Comparison of ENCODE assay signal across 1 cellular context in genomic region chr17:1573932-1574696, GRCh38.
TF ChIP-seq lines count a peak whose summit lies in the region.

No MANE protein-coding gene starts in this region.

TF ChIP-seq in HepG2, 621 proteins besides CTCF, POLR2A, EP300 and RAD21 (continued from another document and continues in another):
- TF ChIP-seq TCF12 (IDR thresholded peaks at IDR 0.05) (no peak), TCF12 (CRISPR knock-in tag; IDR thresholded peaks at IDR 0.05) (no peak), ZNF136 (CRISPR knock-in tag; IDR thresholded peaks at IDR 0.05; ENCODE audit: low read depth) (no peak), ISX (CRISPR knock-in tag; conservative IDR thresholded peaks at IDR 0.05) (no peak), ZNF260 (CRISPR knock-in tag; IDR thresholded peaks at IDR 0.05; ENCODE audit: borderline replicate concordance, low read depth) (no peak), ATF7-NPFF (CRISPR knock-in tag; IDR thresholded peaks at IDR 0.05; ENCODE audit: low read depth) (0 out of 2 replicates have a peak, but pooled peaks have one; percentile 62), FLYWCH1 (CRISPR knock-in tag; IDR thresholded peaks at IDR 0.05) (no peak), CBX5 (CRISPR knock-in tag; IDR thresholded peaks at IDR 0.05; ENCODE audit: borderline replicate concordance) (no peak), YEATS4 (CRISPR knock-in tag; IDR thresholded peaks at IDR 0.05; ENCODE audit: borderline replicate concordance) (peak; percentile 20; the same call in 1 of the 2 replicates), SIX1 (CRISPR knock-in tag; IDR thresholded peaks at IDR 0.05; ENCODE audit: borderline replicate concordance) (no peak), HBP1 (CRISPR knock-in tag; IDR thresholded peaks at IDR 0.05; ENCODE audit: low read depth) (no peak), TCF7 (IDR thresholded peaks at IDR 0.05; ENCODE audit: low read depth) (no peak), ZBTB20 (CRISPR knock-in tag; IDR thresholded peaks at IDR 0.05; ENCODE audit: borderline replicate concordance, low read depth) (no peak), ZNF605 (CRISPR knock-in tag; IDR thresholded peaks at IDR 0.05) (no peak), PCBP2 (optimal IDR thresholded peaks at IDR 0.05; ENCODE audit: low read depth, low read length, poor library complexity, severe bottlenecking) (no peak), IRF1 (CRISPR knock-in tag; IDR thresholded peaks at IDR 0.05; ENCODE audit: low read depth) (no peak), ZBTB7B (CRISPR knock-in tag; IDR thresholded peaks at IDR 0.05) (peak; percentile 95), U2AF1 (optimal IDR thresholded peaks at IDR 0.05; ENCODE audit: low read depth, low read length) (no peak), ZNF615 (CRISPR knock-in tag; IDR thresholded peaks at IDR 0.05; ENCODE audit: borderline replicate concordance) (no peak), ZNF251 (CRISPR knock-in tag; IDR thresholded peaks at IDR 0.05) (no peak), ZNF12 (CRISPR knock-in tag; IDR thresholded peaks at IDR 0.05) (no peak), MIXL1 (CRISPR knock-in tag; IDR thresholded peaks at IDR 0.05) (no peak), MAFF (IDR thresholded peaks at IDR 0.05; ENCODE audit: low read depth, low read length) (no peak), NCOR1 (IDR thresholded peaks at IDR 0.05; ENCODE audit: borderline replicate concordance, low read length) (no peak), ZBTB3 (CRISPR knock-in tag; IDR thresholded peaks at IDR 0.05; ENCODE audit: borderline replicate concordance, low read depth) (no peak), ELF1 (CRISPR knock-in tag; IDR thresholded peaks at IDR 0.05) (no peak), PBX2 (CRISPR knock-in tag; IDR thresholded peaks at IDR 0.05) (no peak), ZNF678 (CRISPR knock-in tag; IDR thresholded peaks at IDR 0.05) (no peak), ZSCAN30 (CRISPR knock-in tag; IDR thresholded peaks at IDR 0.05) (no peak), ZSCAN29 (CRISPR knock-in tag; conservative IDR thresholded peaks at IDR 0.05) (no peak), ZFP36L2 (CRISPR knock-in tag; IDR thresholded peaks at IDR 0.05) (no peak), TERF1 (CRISPR knock-in tag; IDR thresholded peaks at IDR 0.05) (no peak), KDM1A (CRISPR knock-in tag; IDR thresholded peaks at IDR 0.05) (no peak), ZNF232 (CRISPR knock-in tag; IDR thresholded peaks at IDR 0.05; ENCODE audit: borderline replicate concordance) (no peak), ARID3A (IDR thresholded peaks at IDR 0.05; ENCODE audit: low read depth, low read length) (no peak), PRPF4 (IDR thresholded peaks at IDR 0.05; ENCODE audit: low read depth, low read length, poor library complexity, severe bottlenecking) (no peak), KAT8 (CRISPR knock-in tag; IDR thresholded peaks at IDR 0.05) (no peak), ZIK1 (CRISPR knock-in tag; IDR thresholded peaks at IDR 0.05; ENCODE audit: borderline replicate concordance, low read depth) (no peak), CEBPG (CRISPR knock-in tag; IDR thresholded peaks at IDR 0.05) (no peak), HNRNPL (IDR thresholded peaks at IDR 0.05; ENCODE audit: low read depth, low read length) (0 out of 2 replicates have a peak, but pooled peaks have one; percentile 62), MIER2 (CRISPR knock-in tag; IDR thresholded peaks at IDR 0.05) (no peak), ZNF530 (CRISPR knock-in tag; IDR thresholded peaks at IDR 0.05; ENCODE audit: low read depth) (no peak)
- TF ChIP-seq, protein P1, sequence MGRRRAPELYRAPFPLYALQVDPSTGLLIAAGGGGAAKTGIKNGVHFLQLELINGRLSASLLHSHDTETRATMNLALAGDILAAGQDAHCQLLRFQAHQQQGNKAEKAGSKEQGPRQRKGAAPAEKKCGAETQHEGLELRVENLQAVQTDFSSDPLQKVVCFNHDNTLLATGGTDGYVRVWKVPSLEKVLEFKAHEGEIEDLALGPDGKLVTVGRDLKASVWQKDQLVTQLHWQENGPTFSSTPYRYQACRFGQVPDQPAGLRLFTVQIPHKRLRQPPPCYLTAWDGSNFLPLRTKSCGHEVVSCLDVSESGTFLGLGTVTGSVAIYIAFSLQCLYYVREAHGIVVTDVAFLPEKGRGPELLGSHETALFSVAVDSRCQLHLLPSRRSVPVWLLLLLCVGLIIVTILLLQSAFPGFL (CRISPR knock-in tag; IDR thresholded peaks at IDR 0.05) = no peak
- TF ChIP-seq, protein P2, sequence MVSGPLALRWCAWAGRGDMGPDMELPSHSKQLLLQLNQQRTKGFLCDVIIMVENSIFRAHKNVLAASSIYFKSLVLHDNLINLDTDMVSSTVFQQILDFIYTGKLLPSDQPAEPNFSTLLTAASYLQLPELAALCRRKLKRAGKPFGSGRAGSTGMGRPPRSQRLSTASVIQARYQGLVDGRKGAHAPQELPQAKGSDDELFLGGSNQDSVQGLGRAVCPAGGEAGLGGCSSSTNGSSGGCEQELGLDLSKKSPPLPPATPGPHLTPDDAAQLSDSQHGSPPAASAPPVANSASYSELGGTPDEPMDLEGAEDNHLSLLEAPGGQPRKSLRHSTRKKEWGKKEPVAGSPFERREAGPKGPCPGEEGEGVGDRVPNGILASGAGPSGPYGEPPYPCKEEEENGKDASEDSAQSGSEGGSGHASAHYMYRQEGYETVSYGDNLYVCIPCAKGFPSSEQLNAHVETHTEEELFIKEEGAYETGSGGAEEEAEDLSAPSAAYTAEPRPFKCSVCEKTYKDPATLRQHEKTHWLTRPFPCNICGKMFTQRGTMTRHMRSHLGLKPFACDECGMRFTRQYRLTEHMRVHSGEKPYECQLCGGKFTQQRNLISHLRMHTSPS (CRISPR knock-in tag; IDR thresholded peaks at IDR 0.05; ENCODE audit: low read depth) = peak; percentile 67; the same call in 1 of the 2 replicates
- TF ChIP-seq, protein P3, sequence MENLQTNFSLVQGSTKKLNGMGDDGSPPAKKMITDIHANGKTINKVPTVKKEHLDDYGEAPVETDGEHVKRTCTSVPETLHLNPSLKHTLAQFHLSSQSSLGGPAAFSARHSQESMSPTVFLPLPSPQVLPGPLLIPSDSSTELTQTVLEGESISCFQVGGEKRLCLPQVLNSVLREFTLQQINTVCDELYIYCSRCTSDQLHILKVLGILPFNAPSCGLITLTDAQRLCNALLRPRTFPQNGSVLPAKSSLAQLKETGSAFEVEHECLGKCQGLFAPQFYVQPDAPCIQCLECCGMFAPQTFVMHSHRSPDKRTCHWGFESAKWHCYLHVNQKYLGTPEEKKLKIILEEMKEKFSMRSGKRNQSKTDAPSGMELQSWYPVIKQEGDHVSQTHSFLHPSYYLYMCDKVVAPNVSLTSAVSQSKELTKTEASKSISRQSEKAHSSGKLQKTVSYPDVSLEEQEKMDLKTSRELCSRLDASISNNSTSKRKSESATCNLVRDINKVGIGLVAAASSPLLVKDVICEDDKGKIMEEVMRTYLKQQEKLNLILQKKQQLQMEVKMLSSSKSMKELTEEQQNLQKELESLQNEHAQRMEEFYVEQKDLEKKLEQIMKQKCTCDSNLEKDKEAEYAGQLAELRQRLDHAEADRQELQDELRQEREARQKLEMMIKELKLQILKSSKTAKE (CRISPR knock-in tag; IDR thresholded peaks at IDR 0.05; ENCODE audit: borderline replicate concordance) = no peak
- TF ChIP-seq, protein P4, sequence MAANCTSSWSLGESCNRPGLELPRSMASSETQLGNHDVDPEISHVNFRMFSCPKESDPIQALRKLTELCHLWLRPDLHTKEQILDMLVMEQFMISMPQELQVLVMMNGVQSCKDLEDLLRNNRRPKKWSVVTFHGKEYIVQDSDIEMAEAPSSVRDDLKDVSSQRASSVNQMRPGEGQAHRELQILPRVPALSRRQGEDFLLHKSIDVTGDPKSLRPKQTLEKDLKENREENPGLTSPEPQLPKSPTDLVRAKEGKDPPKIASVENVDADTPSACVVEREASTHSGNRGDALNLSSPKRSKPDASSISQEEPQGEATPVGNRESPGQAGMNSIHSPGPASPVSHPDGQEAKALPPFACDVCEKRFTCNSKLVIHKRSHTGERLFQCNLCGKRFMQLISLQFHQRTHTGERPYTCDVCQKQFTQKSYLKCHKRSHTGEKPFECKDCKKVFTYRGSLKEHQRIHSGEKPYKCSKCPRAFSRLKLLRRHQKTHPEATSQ (CRISPR knock-in tag; IDR thresholded peaks at IDR 0.05; ENCODE audit: borderline replicate concordance) = no peak
- TF ChIP-seq, protein P5, sequence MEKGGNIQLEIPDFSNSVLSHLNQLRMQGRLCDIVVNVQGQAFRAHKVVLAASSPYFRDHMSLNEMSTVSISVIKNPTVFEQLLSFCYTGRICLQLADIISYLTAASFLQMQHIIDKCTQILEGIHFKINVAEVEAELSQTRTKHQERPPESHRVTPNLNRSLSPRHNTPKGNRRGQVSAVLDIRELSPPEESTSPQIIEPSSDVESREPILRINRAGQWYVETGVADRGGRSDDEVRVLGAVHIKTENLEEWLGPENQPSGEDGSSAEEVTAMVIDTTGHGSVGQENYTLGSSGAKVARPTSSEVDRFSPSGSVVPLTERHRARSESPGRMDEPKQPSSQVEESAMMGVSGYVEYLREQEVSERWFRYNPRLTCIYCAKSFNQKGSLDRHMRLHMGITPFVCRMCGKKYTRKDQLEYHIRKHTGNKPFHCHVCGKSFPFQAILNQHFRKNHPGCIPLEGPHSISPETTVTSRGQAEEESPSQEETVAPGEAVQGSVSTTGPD (CRISPR knock-in tag; IDR thresholded peaks at IDR 0.05) = no peak
- TF ChIP-seq, protein P6, sequence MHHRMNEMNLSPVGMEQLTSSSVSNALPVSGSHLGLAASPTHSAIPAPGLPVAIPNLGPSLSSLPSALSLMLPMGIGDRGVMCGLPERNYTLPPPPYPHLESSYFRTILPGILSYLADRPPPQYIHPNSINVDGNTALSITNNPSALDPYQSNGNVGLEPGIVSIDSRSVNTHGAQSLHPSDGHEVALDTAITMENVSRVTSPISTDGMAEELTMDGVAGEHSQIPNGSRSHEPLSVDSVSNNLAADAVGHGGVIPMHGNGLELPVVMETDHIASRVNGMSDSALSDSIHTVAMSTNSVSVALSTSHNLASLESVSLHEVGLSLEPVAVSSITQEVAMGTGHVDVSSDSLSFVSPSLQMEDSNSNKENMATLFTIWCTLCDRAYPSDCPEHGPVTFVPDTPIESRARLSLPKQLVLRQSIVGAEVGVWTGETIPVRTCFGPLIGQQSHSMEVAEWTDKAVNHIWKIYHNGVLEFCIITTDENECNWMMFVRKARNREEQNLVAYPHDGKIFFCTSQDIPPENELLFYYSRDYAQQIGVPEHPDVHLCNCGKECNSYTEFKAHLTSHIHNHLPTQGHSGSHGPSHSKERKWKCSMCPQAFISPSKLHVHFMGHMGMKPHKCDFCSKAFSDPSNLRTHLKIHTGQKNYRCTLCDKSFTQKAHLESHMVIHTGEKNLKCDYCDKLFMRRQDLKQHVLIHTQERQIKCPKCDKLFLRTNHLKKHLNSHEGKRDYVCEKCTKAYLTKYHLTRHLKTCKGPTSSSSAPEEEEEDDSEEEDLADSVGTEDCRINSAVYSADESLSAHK (CRISPR knock-in tag; IDR thresholded peaks at IDR 0.05; ENCODE audit: borderline replicate concordance) = no peak
- TF ChIP-seq, protein P7, sequence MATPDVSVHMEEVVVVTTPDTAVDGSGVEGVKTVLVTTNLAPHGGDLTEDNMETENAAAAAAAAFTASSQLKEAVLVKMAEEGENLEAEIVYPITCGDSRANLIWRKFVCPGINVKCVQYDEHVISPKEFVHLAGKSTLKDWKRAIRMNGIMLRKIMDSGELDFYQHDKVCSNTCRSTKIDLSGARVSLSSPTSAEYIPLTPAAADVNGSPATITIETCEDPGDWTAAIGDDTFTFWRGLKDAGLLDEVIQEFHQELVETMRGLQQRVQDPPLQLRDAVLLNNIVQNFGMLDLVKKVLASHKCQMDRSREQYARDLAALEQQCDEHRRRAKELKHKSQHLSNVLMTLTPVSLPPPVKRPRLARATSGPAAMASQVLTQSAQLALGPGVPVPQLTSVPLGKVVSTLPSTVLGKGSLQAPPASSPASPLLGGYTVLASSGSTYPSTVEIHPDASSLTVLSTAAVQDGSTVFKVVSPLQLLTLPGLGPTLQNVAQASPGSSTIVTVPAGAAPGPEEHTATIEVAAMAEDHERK (CRISPR knock-in tag; IDR thresholded peaks at IDR 0.05; ENCODE audit: low read depth) = no peak
